In genomic region chr13:27853345-27853744, GRCh38 we compare ENCODE assay signal across 35 cellular contexts.
"Had no signal": no experiment of that assay in that cellular context is flagged by ENCODE, and none has a peak within 500 bp of the region (broad histone marks: within the 10 kb centered on the region; RNA-seq: fewer than 3 reads in every experiment).

No MANE protein-coding gene starts in this region.

- H3K9me3 Mint-ChIP-seq: activated CD4-positive, alpha-beta memory T cell treated with anti-CD3 and anti-CD28 coated beads, Interleukin-2, amount 10 ng/mL, durations not matched to agents 7 days and 5 days; activated naive CD4-positive, alpha-beta T cell treated with anti-CD3 and anti-CD28 coated beads, Interleukin-2, amount 50 U/mL, for 24 hours; activated naive CD8-positive, alpha-beta T cell treated with anti-CD3 and anti-CD28 coated beads, Interleukin-2, amount 10 ng/mL, durations not matched to agents 7 days and 5 days; activated T-helper 2 cell treated with anti-CD3 and anti-CD28 coated beads, Interferon-gamma antibody, Interleukin-2, Interleukin-4, amounts not matched to agents 10 μg/mL and 5 μg/mL and 100 μg/mL, durations not matched to agents 14 hours and 24 hours and 36 hours had no signal

- H3K36me3 ChIP-seq: breast epithelium, SJCRH30, WERI-Rb-1 had no signal

- H3K4me2 ChIP-seq: KMS-11 had no signal

- H3K9me3 ChIP-seq: body of pancreas, breast epithelium, SJCRH30 had no signal

- H3K4me3 Mint-ChIP-seq: activated CD4-positive, alpha-beta memory T cell treated with anti-CD3 and anti-CD28 coated beads, Interleukin-2, amount 10 ng/mL, durations not matched to agents 7 days and 5 days; activated CD8-positive, alpha-beta memory T cell treated with anti-CD3 and anti-CD28 coated beads, Interleukin-2, amount 10 ng/mL, durations not matched to agents 7 days and 5 days; activated naive CD4-positive, alpha-beta T cell treated with anti-CD3 and anti-CD28 coated beads, Interleukin-2, amount 50 U/mL, for 24 hours; activated naive CD8-positive, alpha-beta T cell treated with anti-CD3 and anti-CD28 coated beads, Interleukin-2, amount 10 ng/mL, durations not matched to agents 7 days and 5 days had no signal

- H3K27me3 ChIP-seq: body of pancreas had no signal

- DNase-seq: activated CD4-positive, alpha-beta memory T cell treated with anti-CD3 and anti-CD28 coated beads, Interleukin-2, amount 10 ng/mL, durations not matched to agents 7 days and 5 days; activated CD4-positive, alpha-beta T cell treated with anti-CD3 and anti-CD28 coated beads for 1 hour; activated CD4-positive, alpha-beta T cell treated with anti-CD3 and anti-CD28 coated beads for 48 hours; activated CD4-positive, CD25-positive, alpha-beta regulatory T cell; activated CD8-positive, alpha-beta memory T cell treated with anti-CD3 and anti-CD28 coated beads for 24 hours; activated CD8-positive, alpha-beta memory T cell treated with anti-CD3 and anti-CD28 coated beads, Interleukin-2, amount 10 ng/mL, durations not matched to agents 7 days and 5 days; activated gamma-delta T cell; activated naive CD4-positive, alpha-beta T cell treated with Interleukin-2 at 50 U/mL for 16 hours; activated naive CD8-positive, alpha-beta T cell treated with anti-CD3 and anti-CD28 coated beads, Interleukin-2, amount 10 ng/mL, durations not matched to agents 7 days and 5 days; activated T-cell treated with anti-CD3 and anti-CD28 coated beads, Interleukin-2, amount 50 U/mL, for 1 hour; amygdala; body of pancreas; MM.1S; MV-4-11; NCI-H1092; NCI-H1436 treated with DMSO at 0.1 percent for 48 hours; NCI-H187 treated with DMSO at 0.1 percent for 48 hours; NCI-H2081; NCI-H2171 treated with DMSO at 0.1 percent for 48 hours; NCI-H2227 treated with DMSO at 0.1 percent for 48 hours; NCI-H446; NCI-H510A treated with DMSO at 0.1 percent for 48 hours; NCI-H526 treated with DMSO at 0.1 percent for 48 hours; NK-92 treated with Interleukin-12 subunit alpha and Interleukin-12 subunit beta, amount 100 ng/mL, for 24 hours; PC-3; SJCRH30; T1000; WERI-Rb-1 had no signal

- H3K9ac ChIP-seq: KMS-11 had no signal

- H3K4me1 Mint-ChIP-seq: activated CD4-positive, alpha-beta memory T cell treated with anti-CD3 and anti-CD28 coated beads, Interleukin-2, amount 10 ng/mL, durations not matched to agents 7 days and 5 days; activated CD8-positive, alpha-beta memory T cell treated with anti-CD3 and anti-CD28 coated beads, Interleukin-2, amount 10 ng/mL, durations not matched to agents 7 days and 5 days; activated naive CD4-positive, alpha-beta T cell treated with anti-CD3 and anti-CD28 coated beads, Interleukin-2, amount 50 U/mL, for 24 hours; activated naive CD8-positive, alpha-beta T cell treated with anti-CD3 and anti-CD28 coated beads, Interleukin-2, amount 10 ng/mL, durations not matched to agents 7 days and 5 days had no signal

- H3K27ac Mint-ChIP-seq: activated CD4-positive, alpha-beta memory T cell treated with anti-CD3 and anti-CD28 coated beads, Interleukin-2, amount 10 ng/mL, durations not matched to agents 7 days and 5 days; activated CD8-positive, alpha-beta memory T cell treated with anti-CD3 and anti-CD28 coated beads, Interleukin-2, amount 10 ng/mL, durations not matched to agents 7 days and 5 days; activated naive CD4-positive, alpha-beta T cell treated with anti-CD3 and anti-CD28 coated beads, Interleukin-2, amount 50 U/mL, for 24 hours; activated naive CD8-positive, alpha-beta T cell treated with anti-CD3 and anti-CD28 coated beads, Interleukin-2, amount 10 ng/mL, durations not matched to agents 7 days and 5 days; activated T-helper 2 cell treated with anti-CD3 and anti-CD28 coated beads, Interferon-gamma antibody, Interleukin-2, Interleukin-4, amounts not matched to agents 10 μg/mL and 5 μg/mL and 100 μg/mL, durations not matched to agents 14 hours and 24 hours and 36 hours had no signal

- ATAC-seq: activated CD8-positive, alpha-beta memory T cell treated with anti-CD3 and anti-CD28 coated beads, Interleukin-2, amount 10 ng/mL, durations not matched to agents 7 days and 5 days; body of pancreas; PC-3; Right ventricle myocardium inferior had no signal

- H3K4me1 ChIP-seq: breast epithelium, SJCRH30 had no signal

- H3K27ac ChIP-seq: body of pancreas, breast epithelium, KMS-11, RWPE1, SJCRH30, SK-N-MC, WERI-Rb-1 had no signal

- H3K4me3 ChIP-seq: body of pancreas, breast epithelium, SJCRH30, SK-N-MC had no signal

- H3K36me3 Mint-ChIP-seq: activated CD8-positive, alpha-beta memory T cell treated with anti-CD3 and anti-CD28 coated beads, Interleukin-2, amount 10 ng/mL, durations not matched to agents 7 days and 5 days; activated naive CD4-positive, alpha-beta T cell treated with anti-CD3 and anti-CD28 coated beads, Interleukin-2, amount 50 U/mL, for 24 hours; activated naive CD8-positive, alpha-beta T cell treated with anti-CD3 and anti-CD28 coated beads, Interleukin-2, amount 10 ng/mL, durations not matched to agents 7 days and 5 days had no signal
